ENCODE assay signal across 11 cellular contexts in genomic region chr9:124503713-124504529, GRCh38. TPM values are rescaled to one million over a fixed set of nuclear protein-coding genes. Genes with fewer than 3 reads are reported as not detected.
DNase-seq lines count a peak whose midpoint lies in the region; ATAC-seq and TF ChIP-seq lines count a peak whose summit lies in the region.
"Had no signal": no experiment of that assay in that cellular context is flagged by ENCODE, and none has a peak within 500 bp of the region (broad histone marks: within the 10 kb centered on the region; RNA-seq: fewer than 3 reads in every experiment).

No MANE protein-coding gene starts in this region.

- H4K8ac ChIP-seq in mesendoderm (ENCODE audit: low read depth, low read length) = no peak overlapping the region

- no peaks in the 10 kb centered on the region for H3K9me3 Mint-ChIP-seq in activated naive CD8-positive, alpha-beta T cell treated with anti-CD3 and anti-CD28 coated beads, Interleukin-2, amount 10 ng/mL, durations not matched to agents 7 days and 5 days

- H3K79me2 ChIP-seq in mesendoderm (ENCODE audit: control insufficient read depth, insufficient read depth, low read length) = no peaks in the 10 kb centered on the region

- peak overlapping the region; percentile 80 for H3K4me3 Mint-ChIP-seq in activated naive CD8-positive, alpha-beta T cell treated with anti-CD3 and anti-CD28 coated beads, Interleukin-2, amount 10 ng/mL, durations not matched to agents 7 days and 5 days

- H2BK5ac ChIP-seq in mesendoderm (ENCODE audit: low read length) = no peak overlapping the region

- peaks cover 10% of the 10 kb centered on the region for H3K4me1 Mint-ChIP-seq in activated naive CD8-positive, alpha-beta T cell treated with anti-CD3 and anti-CD28 coated beads, Interleukin-2, amount 10 ng/mL, durations not matched to agents 7 days and 5 days

- DNase-seq in left ventricle myocardium inferior (no peak), right atrium auricular region (ENCODE audit: low spot score) (no peak), mesendoderm (no peak), NCI-H510A (lab: John Stamatoyannopoulos, UW) (no peak), hypothalamus (lab: John Stamatoyannopoulos, UW) (no peak), gastrocnemius medialis (no peak)
- DNase-seq in activated naive CD8-positive, alpha-beta T cell treated with anti-CD3 and anti-CD28 coated beads, Interleukin-2, amount 10 ng/mL, durations not matched to agents 7 days and 5 days = no peak
- DNase-seq: NCI-H1092 had no signal

- no peak overlapping the region for H2BK15ac ChIP-seq in mesendoderm (replicated peaks; ENCODE audit: low read depth)

- TF ChIP-seq CTCF in left ventricle myocardium inferior (IDR thresholded peaks at IDR 0.05; ENCODE audit: borderline replicate concordance) (no peak), right atrium auricular region (IDR thresholded peaks at IDR 0.05) (no peak), gastrocnemius medialis (IDR thresholded peaks at IDR 0.05 in 4 of 5, conservative IDR thresholded peaks at IDR 0.05 in 1 of 5) (no peak)

- H3K9me3 ChIP-seq in left ventricle myocardium inferior (replicated peaks) = no peaks in the 10 kb centered on the region
- no peaks in the 10 kb centered on the region for H3K9me3 ChIP-seq in right atrium auricular region
- no peaks in the 10 kb centered on the region for H3K9me3 ChIP-seq in gastrocnemius medialis
- H3K9me3 ChIP-seq: prostate gland had no signal

- no peak overlapping the region for H3K4ac ChIP-seq in mesendoderm (ENCODE audit: low read depth, low read length)

- TF ChIP-seq POLR2A in gastrocnemius medialis (IDR thresholded peaks at IDR 0.05) = no peak

- H2BK120ac ChIP-seq in mesendoderm (ENCODE audit: low read depth, low read length) = no peak overlapping the region

- no peak for ATAC-seq in activated naive CD8-positive, alpha-beta T cell treated with anti-CD3 and anti-CD28 coated beads, Interleukin-2, amount 10 ng/mL, durations not matched to agents 7 days and 5 days (ENCODE audit: low read depth)
- ATAC-seq in HG02763 (IDR thresholded peaks at IDR 0.05; ENCODE audit: unreplicated experiment) (no peak), gastrocnemius medialis (no peak)

- no peaks in the 10 kb centered on the region for H3K36me3 Mint-ChIP-seq in activated naive CD8-positive, alpha-beta T cell treated with anti-CD3 and anti-CD28 coated beads, Interleukin-2, amount 10 ng/mL, durations not matched to agents 7 days and 5 days

- peaks cover 80% of the 10 kb centered on the region for H3K27me3 ChIP-seq in left ventricle myocardium inferior (ENCODE audit: low read depth)
- H3K27me3 ChIP-seq in right atrium auricular region = peaks cover 15 to 31% of the 10 kb centered on the region in 2 donors
- peaks cover 31% of the 10 kb centered on the region for H3K27me3 ChIP-seq in mesendoderm (ENCODE audit: insufficient read depth, low read length, poor library complexity)
- peaks cover 43 to 54% (median 48%) of the 10 kb centered on the region in 3 donors for H3K27me3 ChIP-seq in gastrocnemius medialis

- H3K27ac ChIP-seq in left ventricle myocardium inferior (replicated peaks) (no peak overlapping the region), right atrium auricular region (no peak overlapping the region), mesendoderm (ENCODE audit: low read depth, low read length) (no peak overlapping the region), gastrocnemius medialis (no peak overlapping the region)
- H3K27ac ChIP-seq: prostate gland had no signal

- peak overlapping the region; percentile 6 for H3K27ac Mint-ChIP-seq in activated naive CD8-positive, alpha-beta T cell treated with anti-CD3 and anti-CD28 coated beads, Interleukin-2, amount 10 ng/mL, durations not matched to agents 7 days and 5 days

- peak overlapping the region; percentile 42 for H3K56ac ChIP-seq in mesendoderm (ENCODE audit: low read length)

- H2AK5ac ChIP-seq in mesendoderm (ENCODE audit: low read length) = no peak overlapping the region

- no peaks in the 10 kb centered on the region for H3K79me1 ChIP-seq in mesendoderm (ENCODE audit: low read length)

- in situ Hi-C loops in gastrocnemius medialis (cut with MboI; ENCODE audit: low sequenced_read_pairs in 4 of 4) = no loop called here

- H3K36me3 ChIP-seq in left ventricle myocardium inferior (no peaks in the 10 kb centered on the region), right atrium auricular region (no peaks in the 10 kb centered on the region), mesendoderm (ENCODE audit: control insufficient read depth, insufficient read depth, low read length) (no peaks in the 10 kb centered on the region), gastrocnemius medialis (no peaks in the 10 kb centered on the region)
- H3K36me3 ChIP-seq: prostate gland had no signal

- peak overlapping the region; percentile 50 for H3K4me3 ChIP-seq in left ventricle myocardium inferior
- peak overlapping the region in 1 of 2 donors; percentile 37 for H3K4me3 ChIP-seq in right atrium auricular region
- no peak overlapping the region for H3K4me3 ChIP-seq in mesendoderm (ENCODE audit: low read length)
- peak overlapping the region in 1 of 4 donors; percentile 47 for H3K4me3 ChIP-seq in gastrocnemius medialis

- intact Hi-C loops in left ventricle myocardium inferior (cut with micrococcal nuclease) = no loop called here
- intact Hi-C loops in gastrocnemius medialis (cut with DNase I; ENCODE audit: low total_unique reads) = no loop called here

- no peak overlapping the region for H4K5ac ChIP-seq in mesendoderm (ENCODE audit: low read length)

- POLR2A ChIA-PET in activated naive CD8-positive, alpha-beta T cell treated with anti-CD3 and anti-CD28 coated beads, Interleukin-2, amount 10 ng/mL, durations not matched to agents 7 days and 5 days (lab: Charles Lee) = no interaction called here

- no peak overlapping the region for H3K23ac ChIP-seq in mesendoderm (ENCODE audit: low read length)

- H3K9ac ChIP-seq in mesendoderm (ENCODE audit: low read length) = no peak overlapping the region

- peak overlapping the region; percentile 15 for H3K4me2 ChIP-seq in mesendoderm (ENCODE audit: low read length)

- no CpG with 5 or more reads among the region's 76 CpGs for WGBS in mesendoderm (ENCODE audit: extremely low coverage, insufficient coverage, low lambda C conversion rate)

- H3K18ac ChIP-seq in mesendoderm (ENCODE audit: low read length) = no peak overlapping the region

- H3K27me3 Mint-ChIP-seq in activated naive CD8-positive, alpha-beta T cell treated with anti-CD3 and anti-CD28 coated beads, Interleukin-2, amount 10 ng/mL, durations not matched to agents 7 days and 5 days = peaks cover 27% of the 10 kb centered on the region

- peaks cover 21% of the 10 kb centered on the region for H3K4me1 ChIP-seq in left ventricle myocardium inferior
- H3K4me1 ChIP-seq in right atrium auricular region = peaks cover 0 to 18% of the 10 kb centered on the region in 2 donors
- H3K4me1 ChIP-seq in mesendoderm (ENCODE audit: control insufficient read depth, low read depth, low read length) = no peaks in the 10 kb centered on the region
- H3K4me1 ChIP-seq in gastrocnemius medialis = peaks cover 3% of the 10 kb centered on the region in 2 donors
- H3K4me1 ChIP-seq: prostate gland had no signal

RNA-seq across cellular contexts. Expression of gene NR5A1, which starts 3.3 kb away (rescaled TPM):
- total RNA-seq in left ventricle myocardium inferior (not detected), right atrium auricular region (not detected), gastrocnemius medialis (not detected)
- total RNA-seq in activated naive CD8-positive, alpha-beta T cell treated with anti-CD3 and anti-CD28 coated beads, Interleukin-2, amount 10 ng/mL, durations not matched to agents 7 days and 5 days = not detected
- 0.07 TPM for polyA plus RNA-seq in mesendoderm (2013, experiment 1 of 2)
- polyA plus RNA-seq in mesendoderm (2013, experiment 2 of 2) = 0.07 TPM
- total RNA-seq: Daoy had no signal

RNA-seq across cellular contexts. Expression of gene ADGRD2, which starts 53.7 kb away (rescaled TPM):
- total RNA-seq in left ventricle myocardium inferior = not detected
- total RNA-seq in right atrium auricular region = not detected
- not detected for total RNA-seq in activated naive CD8-positive, alpha-beta T cell treated with anti-CD3 and anti-CD28 coated beads, Interleukin-2, amount 10 ng/mL, durations not matched to agents 7 days and 5 days
- polyA plus RNA-seq in mesendoderm (2013, experiment 1 of 2) = 0.10 TPM
- 0.32 TPM for polyA plus RNA-seq in mesendoderm (2013, experiment 2 of 2)
- total RNA-seq in gastrocnemius medialis = not detected
